15 cellular contexts compared by ENCODE assay signal in genomic region chr11:74672332-74672955, GRCh38. TPM values are rescaled to one million over a fixed set of nuclear protein-coding genes. Genes with fewer than 3 reads are reported as not detected.
DNase-seq lines count a peak whose midpoint lies in the region; ATAC-seq and TF ChIP-seq lines count a peak whose summit lies in the region.
"Had no signal": no experiment of that assay in that cellular context is flagged by ENCODE, and none has a peak within 500 bp of the region (broad histone marks: within the 10 kb centered on the region; RNA-seq: fewer than 3 reads in every experiment).

No MANE protein-coding gene starts in this region.

- H3K27ac ChIP-seq in A673 (ENCODE audit: low read depth, low read length, poor library complexity, severe bottlenecking) (peak overlapping the region; percentile 16), RWPE1 (peak overlapping the region; percentile 76), osteoblast (ENCODE audit: low read depth, low read length) (peak overlapping the region; percentile 98)
- H3K27ac ChIP-seq: BLaER1 treated with 17β-estradiol and CSF1 and Interleukin-3, amounts not matched to agents 10 nM and 100 nM; KMS-11 had no signal

- peaks cover 5% of the 10 kb centered on the region for H3K36me3 Mint-ChIP-seq in Calu3 (ENCODE audit: insufficient read depth, unreplicated experiment)
- H3K36me3 Mint-ChIP-seq: stimulated activated effector memory CD8-positive, alpha-beta T cell treated with anti-CD3 and anti-CD28 coated beads, Interleukin-12 subunit alpha, Interleukin-12 subunit beta, amount 100 ng/mL, for 72 hours had no signal

- no peak overlapping the region for H3K4me2 ChIP-seq in osteoblast (ENCODE audit: insufficient read depth, low read length)
- H3K4me2 ChIP-seq: KMS-11 had no signal

- no peak overlapping the region for H3K27ac Mint-ChIP-seq in Calu3 (ENCODE audit: unreplicated experiment)
- H3K27ac Mint-ChIP-seq: stimulated activated effector memory CD8-positive, alpha-beta T cell treated with anti-CD3 and anti-CD28 coated beads, Interleukin-12 subunit alpha, Interleukin-12 subunit beta, amount 100 ng/mL, for 72 hours had no signal

- no peaks in the 10 kb centered on the region for H3K79me2 ChIP-seq in osteoblast (ENCODE audit: insufficient read depth, low read length)

- H3K4me1 ChIP-seq in A673 (ENCODE audit: insufficient read depth, low read length, poor library complexity, severe bottlenecking) (peaks cover 9% of the 10 kb centered on the region), osteoblast (ENCODE audit: insufficient read depth, low read length) (peaks cover 28% of the 10 kb centered on the region)

- no peak for TF ChIP-seq CTCF in A673 (conservative IDR thresholded peaks at IDR 0.05; ENCODE audit: low read depth, low read length)
- TF ChIP-seq CTCF in RWPE1 (conservative IDR thresholded peaks at IDR 0.05; ENCODE audit: low read depth) = no peak
- peak; percentile 8 for TF ChIP-seq CTCF in osteoblast (IDR thresholded peaks at IDR 0.05; ENCODE audit: extremely low read depth, low read depth, low read length)
- no peak for TF ChIP-seq CTCF in Calu3 (IDR thresholded peaks at IDR 0.05; ENCODE audit: unreplicated experiment)

- CTCF ChIA-PET in A673 (lab: Charles Lee) = no interaction called here
- CTCF ChIA-PET in RWPE1 (lab: Yijun Ruan, JAX) = interaction anchor here (1.0 kb wide), 1 partner anchor 29 kb away, joined by 3 read pairs; no protein-coding TSS in a partner anchor
- CTCF ChIA-PET in Calu3 (lab: Charles Lee) = interaction anchor here (1.3 to 1.7 kb wide), 2 partner anchors 30 to 67 kb away, joined by 4 read pairs; no protein-coding TSS in a partner anchor

- H3K9me3 ChIP-seq in A673 (ENCODE audit: low read depth, low read length, poor library complexity, severe bottlenecking) (no peaks in the 10 kb centered on the region), osteoblast (ENCODE audit: low read depth, low read length) (no peaks in the 10 kb centered on the region)
- H3K9me3 ChIP-seq: mucosa of descending colon had no signal

- POLR2A ChIA-PET in A673 (lab: Charles Lee; ENCODE audit: low non-redundant PET) = no interaction called here
- POLR2A ChIA-PET in RWPE1 (lab: Yijun Ruan, JAX; ENCODE audit: low non-redundant PET) = no interaction called here

- H3K27me3 ChIP-seq in A673 (replicated peaks; ENCODE audit: insufficient read depth, low read depth, low read length, poor library complexity) = no peaks in the 10 kb centered on the region
- no peaks in the 10 kb centered on the region for H3K27me3 ChIP-seq in osteoblast (ENCODE audit: insufficient read depth, low read length)
- H3K27me3 ChIP-seq: BLaER1 treated with 17β-estradiol and CSF1 and Interleukin-3, amounts not matched to agents 10 nM and 100 nM had no signal

- H3K4me3 ChIP-seq in A673 (ENCODE audit: low read depth, low read length, poor library complexity, severe bottlenecking) (no peak overlapping the region), osteoblast (ENCODE audit: insufficient read depth, low read length) (no peak overlapping the region)
- H3K4me3 ChIP-seq: BLaER1 treated with 17β-estradiol and CSF1 and Interleukin-3, amounts not matched to agents 10 nM and 100 nM; mucosa of descending colon had no signal

- DNase-seq in A673 (ENCODE audit: low spot score) (peak; percentile 24), RWPE1 (ENCODE audit: low spot score) (no peak), osteoblast (ENCODE audit: insufficient read length, low spot score, missing footprints) (peak; percentile 73), left lobe of liver (ENCODE audit: low spot score) (no peak), Calu3 (no peak), epidermal melanocyte (ENCODE audit: insufficient read length, low spot score) (no peak), cerebellum (ENCODE audit: low spot score) (no peak)
- DNase-seq: activated T-cell treated with anti-CD3 and anti-CD28 coated beads for 4 hours, glutamatergic neuron, RPMI8226 had no signal

- peaks cover 14% of the 10 kb centered on the region for H3K4me1 Mint-ChIP-seq in Calu3 (ENCODE audit: low read depth, unreplicated experiment)
- H3K4me1 Mint-ChIP-seq: stimulated activated effector memory CD8-positive, alpha-beta T cell treated with anti-CD3 and anti-CD28 coated beads, Interleukin-12 subunit alpha, Interleukin-12 subunit beta, amount 100 ng/mL, for 72 hours had no signal

- no peaks in the 10 kb centered on the region for H3K27me3 Mint-ChIP-seq in Calu3 (ENCODE audit: unreplicated experiment)

- intact Hi-C loops in A673 (cut with micrococcal nuclease; ENCODE audit: unreplicated experiment) = no loop called here
- intact Hi-C loops in Calu3 (cut with micrococcal nuclease; ENCODE audit: unreplicated experiment) = no loop called here

- peaks cover 2% of the 10 kb centered on the region for H3K9me3 Mint-ChIP-seq in Calu3 (ENCODE audit: low read depth, unreplicated experiment)
- H3K9me3 Mint-ChIP-seq: stimulated activated effector memory CD8-positive, alpha-beta T cell treated with anti-CD3 and anti-CD28 coated beads, Interleukin-12 subunit alpha, Interleukin-12 subunit beta, amount 100 ng/mL, for 72 hours had no signal

- no peaks in the 10 kb centered on the region for H4K20me1 ChIP-seq in osteoblast (ENCODE audit: insufficient read depth, low read length)
- H4K20me1 ChIP-seq: BLaER1 treated with 17β-estradiol and CSF1 and Interleukin-3, amounts not matched to agents 10 nM and 100 nM had no signal

- peak; percentile 19 for ATAC-seq in esophagus mucosa
- no peak for ATAC-seq in left lobe of liver
- ATAC-seq: stimulated activated effector memory CD8-positive, alpha-beta T cell treated with anti-CD3 and anti-CD28 coated beads, Interleukin-12 subunit alpha, Interleukin-12 subunit beta, amount 100 ng/mL, for 72 hours had no signal

- H3K4me3 Mint-ChIP-seq in Calu3 (ENCODE audit: low read depth, unreplicated experiment) = no peak overlapping the region
- H3K4me3 Mint-ChIP-seq: stimulated activated effector memory CD8-positive, alpha-beta T cell treated with anti-CD3 and anti-CD28 coated beads, Interleukin-12 subunit alpha, Interleukin-12 subunit beta, amount 100 ng/mL, for 72 hours had no signal

- BruUV-seq in A673 (replicated peaks; lab: Mats Ljungman, UMichigan) = no TSS peak
- no TSS peak for BruUV-seq in Calu3 (replicated peaks; lab: Mats Ljungman, UMichigan)

- no peak overlapping the region for H2AFZ ChIP-seq in osteoblast (ENCODE audit: low read length)

- H3K36me3 ChIP-seq in A673 (ENCODE audit: insufficient read depth, low read length, poor library complexity, severe bottlenecking) = no peaks in the 10 kb centered on the region
- H3K36me3 ChIP-seq in osteoblast (ENCODE audit: insufficient read depth, low read length) = no peaks in the 10 kb centered on the region
- H3K36me3 ChIP-seq: BLaER1 treated with 17β-estradiol and CSF1 and Interleukin-3, amounts not matched to agents 10 nM and 100 nM had no signal

RNA-seq across cellular contexts. Expression of gene CHRDL2, which starts 58.8 kb away (rescaled TPM):
- total RNA-seq in A673 (2021) (7.7 and 11.6 TPM in 2 replicates), esophagus mucosa (2.0 TPM), osteoblast (under 0.01 TPM in 1 of 2 replicates, not detected in the other), left lobe of liver (8.8 TPM), Calu3 (2022) (not detected in 2 replicates), cerebellum (not detected)

Comparison
In these comparisons a context has a peak if more than half of its experiments do, and no peak if none do; other contexts are left out.
1. DNase-seq: peak in A673 (single experiment) and osteoblast (single experiment); none in RWPE1 (single experiment), left lobe of liver (single experiment), Calu3 (single experiment), epidermal melanocyte (single experiment) and cerebellum (single experiment).
2. H3K27ac ChIP-seq: peak in every context shown above with its lines; median percentile 98 in osteoblast; 76 in RWPE1; 16 in A673.